8 cellular contexts compared by ENCODE assay signal in the genomic region with DNA sequence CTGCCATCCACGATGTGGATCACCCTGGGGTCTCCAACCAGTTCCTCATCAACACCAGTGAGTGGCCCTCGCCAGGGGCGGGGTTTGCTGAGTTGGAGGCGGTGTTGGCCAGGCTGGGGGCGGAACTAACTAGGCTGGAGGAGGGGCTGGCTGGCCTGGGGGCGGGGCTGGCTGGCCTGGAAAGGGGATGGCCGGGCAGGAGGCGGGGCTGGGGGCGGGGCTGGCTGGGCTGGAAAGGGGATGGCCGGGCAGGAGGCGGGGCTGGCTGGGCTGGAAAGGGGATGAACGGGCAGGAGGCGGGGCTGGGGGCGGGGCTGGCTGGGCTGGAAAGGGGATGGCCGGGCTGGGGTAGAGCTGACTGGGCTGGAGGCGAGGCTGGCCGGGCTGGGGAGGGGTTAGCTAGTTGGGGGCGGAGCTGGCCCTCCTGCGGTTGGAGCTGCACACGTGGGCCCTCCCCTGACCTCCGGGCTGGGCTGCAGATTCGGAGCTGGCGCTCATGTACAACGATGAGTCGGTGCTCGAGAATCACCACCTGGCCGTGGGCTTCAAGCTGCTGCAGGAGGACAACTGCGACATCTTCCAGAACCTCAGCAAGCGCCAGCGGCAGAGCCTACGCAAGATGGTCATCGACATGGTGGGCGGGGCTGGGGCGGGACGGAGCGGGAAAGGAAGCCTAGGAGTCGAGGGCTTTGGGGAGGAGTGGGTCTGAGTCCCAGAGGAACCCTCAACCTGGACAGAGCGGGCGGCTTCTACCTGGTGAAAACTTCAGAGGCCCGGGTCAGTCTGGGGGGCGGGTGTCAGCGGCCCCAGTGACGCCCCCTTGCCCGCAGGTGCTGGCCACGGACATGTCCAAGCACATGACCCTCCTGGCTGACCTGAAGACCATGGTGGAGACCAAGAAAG. TPM values are rescaled to one million over a fixed set of nuclear protein-coding genes. Genes with fewer than 3 reads are reported as not detected.
A peak's percentile ranks its signal among the peaks of the same experiment; 100 is the strongest.
DNase-seq lines count a peak whose midpoint lies in the region.

No MANE protein-coding gene starts in this region.

- H3K9me3 Mint-ChIP-seq in activated naive CD4-positive, alpha-beta T cell treated with anti-CD3 and anti-CD28 coated beads for 36 hours, result no peaks in the 10 kb centered on the region

- peaks cover 2% of the 10 kb centered on the region for H3K27me3 Mint-ChIP-seq in activated naive CD4-positive, alpha-beta T cell treated with anti-CD3 and anti-CD28 coated beads for 36 hours (ENCODE audit: low read depth)

- peak overlapping the region; percentile 38 for H3K4me3 Mint-ChIP-seq in activated naive CD4-positive, alpha-beta T cell treated with anti-CD3 and anti-CD28 coated beads for 36 hours

- CTCF ChIA-PET in activated naive CD4-positive, alpha-beta T cell treated with anti-CD3 and anti-CD28 coated beads for 36 hours (lab: Charles Lee), result interaction anchor here (0.6 to 1.5 kb wide), 6 partner anchors 17 to 64 kb away, joined by 3 to 6 read pairs (median 3); no protein-coding TSS in a partner anchor

- intact Hi-C loops in activated naive CD4-positive, alpha-beta T cell treated with anti-CD3 and anti-CD28 coated beads for 36 hours (cut with micrococcal nuclease), result loop anchor here (1.0 kb wide), 1 partner anchor 18 kb away; no protein-coding TSS in a partner anchor

- no peaks in the 10 kb centered on the region for H3K36me3 Mint-ChIP-seq in activated naive CD4-positive, alpha-beta T cell treated with anti-CD3 and anti-CD28 coated beads for 36 hours (ENCODE audit: low read depth)

- DNase-seq in AG08396 (ENCODE audit: low spot score) (peak; percentile 94), GM19240 (ENCODE audit: insufficient read length, low spot score) (peak; percentile 97), HK-2 (ENCODE audit: unreplicated experiment) (peak; percentile 77), SIG-M5 treated with dmso at 0.1 percent for 504 hours (lab: John Stamatoyannopoulos, UW; ENCODE audit: unreplicated experiment) (peak; percentile 93), germinal center (ENCODE audit: low spot score) (peak; percentile 98), non-pigmented ciliary epithelial cell (ENCODE audit: low read depth) (peak; percentile 72), stromal cell of bone marrow (ENCODE audit: low read depth) (peak; percentile 61)
- peak; percentile 96 for DNase-seq in activated naive CD4-positive, alpha-beta T cell treated with anti-CD3 and anti-CD28 coated beads for 36 hours

- H3K27ac Mint-ChIP-seq in activated naive CD4-positive, alpha-beta T cell treated with anti-CD3 and anti-CD28 coated beads for 36 hours, result no peak overlapping the region

- peaks cover 9% of the 10 kb centered on the region for H3K4me1 Mint-ChIP-seq in activated naive CD4-positive, alpha-beta T cell treated with anti-CD3 and anti-CD28 coated beads for 36 hours (ENCODE audit: low read depth)

RNA-seq across cellular contexts. Expression of a gene that starts 41.0 kb away (rescaled TPM):
- total RNA-seq in activated naive CD4-positive, alpha-beta T cell treated with anti-CD3 and anti-CD28 coated beads for 36 hours, result 1 to 10 TPM; 5.5 TPM

RNA-seq across cellular contexts. Expression of a gene that starts 41.9 kb away (rescaled TPM):
- 10 to 100 TPM; 60.0 to 63.8 TPM for total RNA-seq in activated naive CD4-positive, alpha-beta T cell treated with anti-CD3 and anti-CD28 coated beads for 36 hours

RNA-seq across cellular contexts. Expression of a gene that starts 55.9 kb away (rescaled TPM):
- total RNA-seq in activated naive CD4-positive, alpha-beta T cell treated with anti-CD3 and anti-CD28 coated beads for 36 hours, result not detected

RNA-seq across cellular contexts. Expression of a gene that starts 58.0 kb away (rescaled TPM):
- total RNA-seq in activated naive CD4-positive, alpha-beta T cell treated with anti-CD3 and anti-CD28 coated beads for 36 hours, result 100 to 1,000 TPM; 158 to 164 TPM

Comparison
In these comparisons a context has a peak if more than half of its experiments do, and no peak if none do; other contexts are left out.
1. Peak in every context shown above with its lines: DNase-seq.